1 cellular context compared by ENCODE assay signal in the genomic region with DNA sequence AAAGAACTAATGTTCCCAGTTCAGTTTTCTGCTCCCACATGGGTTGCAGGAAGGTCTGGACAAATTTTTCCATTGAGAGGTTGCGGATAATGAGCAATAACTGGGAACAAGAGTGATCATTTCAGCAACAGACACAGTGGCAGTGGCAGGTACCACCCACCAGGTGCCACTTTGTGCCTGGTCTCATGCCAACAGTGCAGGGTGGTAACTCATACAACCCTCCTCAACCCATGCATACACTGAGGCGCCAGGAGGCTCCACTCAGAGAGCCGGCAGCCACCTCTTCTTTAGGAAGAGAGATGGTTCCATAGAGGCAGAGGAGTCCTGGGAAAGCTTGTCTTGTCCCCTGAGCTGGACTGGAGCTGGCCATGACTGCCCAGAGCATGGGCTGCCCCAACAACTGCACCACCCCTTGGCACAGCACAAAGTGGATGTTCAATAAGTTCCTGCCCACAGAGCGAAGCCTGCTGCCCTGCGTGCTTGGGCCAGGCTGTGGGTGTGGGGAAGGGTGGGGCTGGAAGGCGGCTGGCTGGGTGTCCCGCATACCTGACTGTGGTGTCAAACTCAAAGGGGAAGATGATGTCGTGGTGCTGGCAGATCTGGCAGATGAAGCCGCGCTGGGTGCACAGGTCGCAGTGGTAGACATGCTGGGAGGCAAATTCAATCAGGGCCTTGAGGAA.
TF ChIP-seq lines count a peak whose summit lies in the region.

No MANE protein-coding gene starts in this region.

TF ChIP-seq in HepG2, 621 proteins besides CTCF, POLR2A, EP300 and RAD21:
- no peak for TF ChIP-seq TAF15 (IDR thresholded peaks at IDR 0.05; ENCODE audit: low read depth, low read length, poor library complexity, severe bottlenecking)
- 0 out of 2 replicates have a peak, but pooled peaks have one; percentile 41 for TF ChIP-seq HNRNPL (IDR thresholded peaks at IDR 0.05; ENCODE audit: low read depth, low read length)
- TF ChIP-seq ZNF672 (CRISPR knock-in tag; IDR thresholded peaks at IDR 0.05) = no peak
